Comparison of ENCODE assay signal across 20 cellular contexts in genomic region chr22:37411655-37412054, GRCh38. TPM values are rescaled to one million over a fixed set of nuclear protein-coding genes. Genes with fewer than 3 reads are reported as not detected.
A peak's percentile ranks its signal among the peaks of the same experiment; 100 is the strongest.
DNase-seq lines count a peak whose midpoint lies in the region; ATAC-seq, FAIRE-seq and TF ChIP-seq lines count a peak whose summit lies in the region.
"Had no signal": no experiment of that assay in that cellular context is flagged by ENCODE, and none has a peak within 500 bp of the region (broad histone marks: within the 10 kb centered on the region; RNA-seq: fewer than 3 reads in every experiment).

No MANE protein-coding gene starts in this region.

- H4K20me1 ChIP-seq in HepG2 (ENCODE audit: insufficient read depth, low read length) (no peaks in the 10 kb centered on the region), PC-9 (ENCODE audit: insufficient read depth) (peaks cover 3% of the 10 kb centered on the region; the same call in 1 of the 2 replicates), neural progenitor cell (ENCODE audit: low read depth) (no peaks in the 10 kb centered on the region)

- no peak for FAIRE-seq in HepG2 (lab: Jason Lieb, UNC)
- FAIRE-seq: D721Med, GM12878, GM19239 had no signal

- H3K4me1 ChIP-seq in HepG2 (ENCODE audit: insufficient read depth, low read length) (no peaks in the 10 kb centered on the region), right lobe of liver (peaks cover 0 to 4% (median 0%) of the 10 kb centered on the region in 4 donors), PC-9 (replicated peaks; ENCODE audit: insufficient read depth) (peaks cover 36% of the 10 kb centered on the region), neural progenitor cell (peaks cover 8% of the 10 kb centered on the region), gastroesophageal sphincter (no peaks in the 10 kb centered on the region)

- WGBS in HepG2 (ENCODE audit: low lambda C conversion rate), result 0% methylated on average over 2 of the region's 4 CpGs
- 100% methylated on average over 2 of the region's 4 CpGs for WGBS in right lobe of liver (ENCODE audit: insufficient coverage, low coverage, low lambda C conversion rate, missing lambda C conversion rate)
- WGBS in gastroesophageal sphincter (ENCODE audit: low coverage in 1 of 2), 2 donors, result 75 to 89% methylated on average over 3 to 4 of the region's 4 CpGs

- H3K9me2 ChIP-seq in PC-9 (ENCODE audit: insufficient read depth), result no peaks in the 10 kb centered on the region

- H3K36me3 ChIP-seq in HepG2 (replicated peaks in 1 of 2; ENCODE audit: control insufficient read depth in 1 of 2, insufficient read depth in 2 of 2, low read length in 2 of 2) (no peaks in the 10 kb centered on the region), right lobe of liver (no peaks in the 10 kb centered on the region), PC-9 (ENCODE audit: low read depth) (no peaks in the 10 kb centered on the region), neural progenitor cell (no peaks in the 10 kb centered on the region), gastroesophageal sphincter (no peaks in the 10 kb centered on the region)

- H3K79me2 ChIP-seq in HepG2 (ENCODE audit: insufficient read depth, low read length) (no peaks in the 10 kb centered on the region), PC-9 (ENCODE audit: low read depth) (peaks cover 38% of the 10 kb centered on the region), neural progenitor cell (ENCODE audit: low read depth) (no peaks in the 10 kb centered on the region)

- H2AFZ ChIP-seq in HepG2 (ENCODE audit: low read length), result no peak overlapping the region
- H2AFZ ChIP-seq in PC-9, result no peak overlapping the region
- no peak overlapping the region for H2AFZ ChIP-seq in neural progenitor cell (replicated peaks)

- POLR2A ChIA-PET in HepG2 (lab: Yijun Ruan, JAX) (no interaction called here), PC-9 (lab: Charles Lee; ENCODE audit: unreplicated experiment) (no interaction called here)

- ATAC-seq in HepG2 (no peak), right lobe of liver (no peak), GM19455 (IDR thresholded peaks at IDR 0.05; ENCODE audit: unreplicated experiment) (no peak), gastroesophageal sphincter (no peak)
- ATAC-seq: GM12878 had no signal

- H3K4me3 Mint-ChIP-seq in neural progenitor cell, result peak overlapping the region; percentile 53
- H3K4me3 Mint-ChIP-seq: CD4-positive, alpha-beta T cell had no signal

- H3K27me3 Mint-ChIP-seq in neural progenitor cell (ENCODE audit: insufficient read depth, low read depth), result peaks cover 10% of the 10 kb centered on the region

- H3K27me3 ChIP-seq in HepG2 (ENCODE audit: control insufficient read depth in 1 of 2, insufficient read depth in 2 of 2, low read length in 2 of 2) (peaks cover 5 to 28% of the 10 kb centered on the region in 2 experiments), right lobe of liver (no peaks in the 10 kb centered on the region), PC-9 (ENCODE audit: insufficient read depth, low read depth) (no peaks in the 10 kb centered on the region), neural progenitor cell (no peaks in the 10 kb centered on the region), gastroesophageal sphincter (peaks cover 87% of the 10 kb centered on the region)

- in situ Hi-C loops in HepG2 (cut with HindIII; ENCODE audit: extremely low pct_ligation_motif_present, low pct_unique_long_range_greater_than_20kb), result no loop called here

- TF ChIP-seq RAD21 in HepG2 (CRISPR knock-in tag; IDR thresholded peaks at IDR 0.05), result no peak

- H3K4me3 ChIP-seq in HepG2 (replicated peaks in 1 of 3; ENCODE audit: insufficient read depth in 1 of 3, low read depth in 2 of 3, low read length in 3 of 3) (no peak overlapping the region), right lobe of liver (no peak overlapping the region), PC-9 (no peak overlapping the region), neural progenitor cell (no peak overlapping the region), gastroesophageal sphincter (no peak overlapping the region)
- H3K4me3 ChIP-seq: GM12878 had no signal

- no peak overlapping the region for H3K9ac ChIP-seq in HepG2 (ENCODE audit: insufficient read depth, low read depth, low read length)
- H3K9ac ChIP-seq in neural progenitor cell, result no peak overlapping the region

- H3K4me2 ChIP-seq in HepG2 (ENCODE audit: low read depth, low read length) (no peak overlapping the region), PC-9 (peak overlapping the region; percentile 70; the same call in 1 of the 2 replicates), neural progenitor cell (no peak overlapping the region)

- H3K9me3 ChIP-seq in HepG2 (ENCODE audit: low read length) (no peaks in the 10 kb centered on the region), right lobe of liver (no peaks in the 10 kb centered on the region), PC-9 (ENCODE audit: insufficient read depth, low read depth) (no peaks in the 10 kb centered on the region), neural progenitor cell (ENCODE audit: low read depth) (no peaks in the 10 kb centered on the region), gastroesophageal sphincter (no peaks in the 10 kb centered on the region)

- TF ChIP-seq CTCF in HepG2 (CRISPR knock-in tag; IDR thresholded peaks at IDR 0.05) (no peak), right lobe of liver (IDR thresholded peaks at IDR 0.05) (no peak), PC-9 (conservative IDR thresholded peaks at IDR 0.05) (no peak), neural progenitor cell (IDR thresholded peaks at IDR 0.05) (no peak), gastroesophageal sphincter (IDR thresholded peaks at IDR 0.05) (no peak)

- no TSS peak for BruUV-seq in HepG2 (replicated peaks; lab: Mats Ljungman, UMichigan)
- no TSS peak for BruUV-seq in PC-9 (replicated peaks; lab: Mats Ljungman, UMichigan)

- DNase-seq in HepG2 (ENCODE audit: low spot score) (no peak), right lobe of liver (no peak), PC-9 (no peak), neural progenitor cell (ENCODE audit: low spot score) (no peak)
- DNase-seq: CD4-positive, alpha-beta T cell; CD8-positive, alpha-beta memory T cell; DMS 273 treated with DMSO at 0.1 percent for 48 hours; DMS79; EL; GDM1; GOT3; H7; HCEC 1CT had no signal

- CTCF ChIA-PET in HepG2 (lab: Yijun Ruan, JAX; ENCODE audit: low intra/inter-chr PET ratio, low total read pairs) (no interaction called here), PC-9 (lab: Charles Lee) (interaction anchor here (0.5 to 0.7 kb wide), 3 partner anchors 20 to 195 kb away, joined by 3 to 7 read pairs (median 5); no protein-coding TSS in a partner anchor)

- H3K27ac Mint-ChIP-seq in neural progenitor cell, result no peak overlapping the region
- H3K27ac Mint-ChIP-seq: CD4-positive, alpha-beta T cell; CD8-positive, alpha-beta memory T cell had no signal

- H3K9me3 Mint-ChIP-seq in neural progenitor cell, result no peaks in the 10 kb centered on the region
- H3K9me3 Mint-ChIP-seq: CD4-positive, alpha-beta T cell; CD8-positive, alpha-beta memory T cell had no signal

- H3F3A ChIP-seq in PC-9 (ENCODE audit: insufficient read depth, low read depth), result peaks cover 39% of the 10 kb centered on the region
- H3F3A ChIP-seq in neural progenitor cell (ENCODE audit: low read depth), result peaks cover 1% of the 10 kb centered on the region

- no peak for TF ChIP-seq EP300 in HepG2 (IDR thresholded peaks at IDR 0.05; ENCODE audit: low read depth in 2 of 2, low read length in 2 of 2)
- no peak for TF ChIP-seq EP300 in HepG2 (CRISPR knock-in tag; IDR thresholded peaks at IDR 0.05; ENCODE audit: borderline replicate concordance)
- TF ChIP-seq EP300 in gastroesophageal sphincter (IDR thresholded peaks at IDR 0.05), result no peak

- H3K27ac ChIP-seq in HepG2 (ENCODE audit: extremely low read length, insufficient read depth, low read length), result no peak overlapping the region
- H3K27ac ChIP-seq in right lobe of liver, result no peak overlapping the region
- H3K27ac ChIP-seq in PC-9, result peak overlapping the region; percentile 72; the same call in 1 of the 2 replicates
- no peak overlapping the region for H3K27ac ChIP-seq in neural progenitor cell
- no peak overlapping the region for H3K27ac ChIP-seq in gastroesophageal sphincter

- H3K36me3 Mint-ChIP-seq in neural progenitor cell, result no peaks in the 10 kb centered on the region
- H3K36me3 Mint-ChIP-seq: CD14-positive monocyte; CD8-positive, alpha-beta memory T cell had no signal

- TF ChIP-seq POLR2A in HepG2 (IDR thresholded peaks at IDR 0.05; ENCODE audit: insufficient read depth in 1 of 2, low read depth in 2 of 2, low read length in 2 of 2) (no peak), right lobe of liver (IDR thresholded peaks at IDR 0.05) (no peak), gastroesophageal sphincter (IDR thresholded peaks at IDR 0.05) (no peak)

- intact Hi-C loops in HepG2 (cut with micrococcal nuclease; ENCODE audit: unreplicated experiment) (no loop called here), right lobe of liver (cut with DNase I) (no loop called here), PC-9 (cut with micrococcal nuclease; ENCODE audit: unreplicated experiment) (loop anchor here (2.0 kb wide), 1 partner anchor 45 kb away; no protein-coding TSS in a partner anchor)

- H3K4me1 Mint-ChIP-seq in neural progenitor cell, result peaks cover 22% of the 10 kb centered on the region

RNA-seq across cellular contexts. Expression of gene ELFN2, which starts 15.6 kb away (rescaled TPM):
- total RNA-seq in HepG2 (2016; rRNA removed; fragmentation: Illumina TruSeq; extraction: Trizol) (not detected in 2 replicates), right lobe of liver (under 1 TPM; 0.07 to 0.93 (median 0.49) TPM), PC-9 (2021) (30.8 and 36.6 TPM in 2 replicates), neural progenitor cell (ENCODE audit: low replicate concordance) (0.82 and 1.1 TPM in 2 replicates), gastroesophageal sphincter (under 1 TPM in 3 of 4 donors, not detected in 1; under 0.01 to 0.19 (median 0.16) TPM)
- not detected in 2 replicates for total RNA-seq in HepG2 (2016; cell fraction: cytosol; rRNA removed; fragmentation: Illumina TruSeq; extraction: Trizol; ENCODE audit: low read depth)
- not detected in 2 replicates for total RNA-seq in HepG2 (2016; cell fraction: insoluble cytoplasmic fraction; rRNA removed; fragmentation: Illumina TruSeq; extraction: Trizol)
- total RNA-seq in HepG2 (2016; cell fraction: membrane; rRNA removed; fragmentation: Illumina TruSeq; extraction: Trizol), result not detected in 2 replicates
- total RNA-seq in HepG2 (2016; cell fraction: nucleus; rRNA removed; fragmentation: Illumina TruSeq; extraction: Trizol), result not detected in 2 replicates
- 0.01 TPM in 1 of 2 replicates, not detected in the other for polyA plus RNA-seq in HepG2 (2011; rRNA removed)
- not detected in 2 replicates for polyA plus RNA-seq in HepG2 (2011; cell fraction: cytosol; rRNA removed)
- 0.03 TPM in 2 replicates for polyA plus RNA-seq in HepG2 (2011; cell fraction: nucleus; rRNA removed)
- polyA plus RNA-seq in HepG2 (2012), result 0.01 and 0.09 TPM in 2 replicates
- polyA plus RNA-seq in HepG2 (2016; cell fraction: cytosol; fragmentation: Illumina TruSeq; extraction: Trizol; ENCODE audit: low read depth), result not detected in 2 replicates
- not detected in 2 replicates for polyA plus RNA-seq in HepG2 (2016; cell fraction: insoluble cytoplasmic fraction; fragmentation: Illumina TruSeq; extraction: Trizol; ENCODE audit: low read depth)
- not detected in 2 replicates for polyA plus RNA-seq in HepG2 (2016; cell fraction: membrane; fragmentation: Illumina TruSeq; extraction: Trizol; ENCODE audit: low read depth)
- not detected in 2 replicates for polyA plus RNA-seq in HepG2 (2016; cell fraction: nucleus; fragmentation: Illumina TruSeq; extraction: Trizol; ENCODE audit: insufficient read depth, low read depth)
- polyA minus RNA-seq in HepG2 (2011; rRNA and poly(A)+ RNA removed; ENCODE audit: low replicate concordance), result 0.47 TPM in 1 of 2 replicates, not detected in the other
- polyA minus RNA-seq in HepG2 (2011; cell fraction: cytosol; rRNA and poly(A)+ RNA removed), result not detected in 2 replicates
- not detected in 2 replicates for polyA minus RNA-seq in HepG2 (2011; cell fraction: nucleus; rRNA and poly(A)+ RNA removed)
- total RNA-seq: A673 had no signal
- polyA plus RNA-seq: CD14-positive monocyte had no signal

Comparison
In these comparisons a context has a peak if more than half of its experiments do, and no peak if none do; other contexts are left out.
1. RNA of gene ELFN2, which starts 15.6 kb away (total RNA-seq): 30.8 to 36.6 TPM in PC-9; 0.82 to 1.1 TPM in neural progenitor cell, 0.07 to 0.93 TPM in right lobe of liver, under 0.01 to 0.19 TPM in gastroesophageal sphincter and not detected in HepG2; every median in the first group is over 10 times any median in the second.